ENCODE assay signal across 8 cellular contexts in the genomic region with DNA sequence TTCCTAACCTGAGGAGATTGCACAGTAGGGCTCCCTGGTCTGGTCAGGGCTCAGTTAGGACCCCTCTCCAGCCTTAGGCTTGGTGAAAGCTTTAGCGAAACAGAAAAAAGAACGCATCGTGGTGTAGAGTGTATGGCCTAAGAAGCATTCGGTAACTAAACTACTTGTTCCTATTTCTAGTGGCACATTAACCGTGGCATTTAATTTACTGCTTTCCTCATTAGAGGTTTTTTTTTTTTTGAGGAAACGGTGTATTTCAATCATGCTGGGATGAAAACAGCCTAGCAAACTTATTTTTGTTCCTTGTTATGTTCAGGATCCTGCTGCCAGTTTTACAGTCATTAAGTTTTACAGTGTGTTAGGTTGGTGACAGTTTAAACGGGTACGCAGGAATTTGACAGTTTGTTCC. TPM values are rescaled to one million over a fixed set of nuclear protein-coding genes. Genes with fewer than 3 reads are reported as not detected.
DNase-seq lines count a peak whose midpoint lies in the region; ATAC-seq and TF ChIP-seq lines count a peak whose summit lies in the region.

No MANE protein-coding gene starts in this region.

- in situ Hi-C loops in ACHN (cut with HindIII; ENCODE audit: low pct_ligation_motif_present, low pct_unique_long_range_greater_than_20kb, low sequenced_read_pairs): no loop called here

- no peaks in the 10 kb centered on the region for H3K9me3 ChIP-seq in ES-I3 (ENCODE audit: control insufficient read depth, insufficient read depth, low read length)
- H3K9me3 ChIP-seq in endocrine pancreas (ENCODE audit: control insufficient read depth, low read length): no peaks in the 10 kb centered on the region
- no peaks in the 10 kb centered on the region for H3K9me3 ChIP-seq in ovary

- no peaks in the 10 kb centered on the region for H3K27me3 ChIP-seq in endocrine pancreas (ENCODE audit: control insufficient read depth, insufficient read depth, low read length)
- H3K27me3 ChIP-seq in ovary: no peaks in the 10 kb centered on the region

- ATAC-seq in GM21737 (IDR thresholded peaks at IDR 0.05; ENCODE audit: unreplicated experiment): peak; percentile 33
- ATAC-seq in HG03442 (IDR thresholded peaks at IDR 0.05; ENCODE audit: unreplicated experiment): no peak

- H3K4me1 ChIP-seq in ES-I3 (ENCODE audit: insufficient read depth, low read length) (no peaks in the 10 kb centered on the region), endocrine pancreas (ENCODE audit: control insufficient read depth, insufficient read depth, low read length) (peaks cover 26% of the 10 kb centered on the region), ovary (ENCODE audit: insufficient read depth) (no peaks in the 10 kb centered on the region)

- intact Hi-C loops in ovary (cut with DNase I): no loop called here

- DNase-seq in NB4 (ENCODE audit: low read depth) (no peak), ovary (no peak), ACHN (no peak), NCI-H82 (lab: John Stamatoyannopoulos, UW) (no peak)

- no peak for TF ChIP-seq CTCF in NB4 (IDR thresholded peaks at IDR 0.05; ENCODE audit: low read depth, low read length)
- TF ChIP-seq CTCF in ovary (IDR thresholded peaks at IDR 0.05): no peak

- H3K36me3 ChIP-seq in ES-I3 (ENCODE audit: insufficient read depth, low read length) (no peaks in the 10 kb centered on the region), endocrine pancreas (ENCODE audit: control insufficient read depth, insufficient read depth, low read length) (no peaks in the 10 kb centered on the region), ovary (no peaks in the 10 kb centered on the region)

- H3K9ac ChIP-seq in ES-I3 (ENCODE audit: low read depth, low read length) (peak overlapping the region; percentile 91), endocrine pancreas (ENCODE audit: control insufficient read depth, insufficient read depth, low read length) (peak overlapping the region; percentile 90)

- WGBS in ovary, 3 donors: 20% methylated on average over 8 of the region's 8 CpGs

- TF ChIP-seq EP300 in ovary (IDR thresholded peaks at IDR 0.05): no peak

- H3K27ac ChIP-seq in ovary: peak overlapping the region; percentile 73 to 93

- H3K4me3 ChIP-seq in NB4 (ENCODE audit: low read depth, low read length) (peak overlapping the region; percentile 83), endocrine pancreas (ENCODE audit: control insufficient read depth, insufficient read depth, low read length) (peak overlapping the region; percentile 86), ovary (peak overlapping the region; percentile 59)

- TF ChIP-seq POLR2A in NB4 (IDR thresholded peaks at IDR 0.05; ENCODE audit: extremely low read depth, insufficient read length) (no peak), ovary (IDR thresholded peaks at IDR 0.05) (no peak)

RNA-seq across cellular contexts. Expression of a gene that starts 0.5 kb away (rescaled TPM):
- 10 to 100 TPM; 54.1 to 63.0 (median 56.9) TPM for total RNA-seq in ovary
- polyA plus RNA-seq in ovary: 10 to 100 TPM; 12.5 to 20.0 TPM
